Comparison of ENCODE assay signal across 9 cellular contexts in the genomic region with DNA sequence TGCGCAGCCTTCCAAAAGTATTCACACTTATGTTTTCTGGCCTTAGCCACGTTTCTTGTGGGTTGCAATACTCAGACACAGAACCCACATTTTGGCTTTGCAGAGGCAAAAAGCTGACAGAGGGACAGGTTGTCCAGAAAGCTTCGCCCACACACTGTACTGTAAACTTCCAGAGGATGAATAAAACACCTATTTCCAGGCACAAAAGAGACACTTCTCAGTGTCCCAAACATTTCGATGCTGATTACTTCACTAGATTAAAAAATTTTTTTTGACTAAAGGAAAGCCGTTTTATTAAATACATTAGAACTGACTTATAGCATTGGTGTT. TPM values are rescaled to one million over a fixed set of nuclear protein-coding genes. Genes with fewer than 3 reads are reported as not detected.
A peak's percentile ranks its signal among the peaks of the same experiment; 100 is the strongest.
DNase-seq lines count a peak whose midpoint lies in the region; ATAC-seq and TF ChIP-seq lines count a peak whose summit lies in the region.
"Had no signal": no experiment of that assay in that cellular context is flagged by ENCODE, and none has a peak within 500 bp of the region (broad histone marks: within the 10 kb centered on the region; RNA-seq: fewer than 3 reads in every experiment).

No MANE protein-coding gene starts in this region.

- H3K4me1 ChIP-seq in RWPE2 (ENCODE audit: insufficient read depth, poor library complexity, severe bottlenecking) = peaks cover 7% of the 10 kb centered on the region
- peaks cover 8 to 17% (median 12%) of the 10 kb centered on the region in 6 donors for H3K4me1 ChIP-seq in spleen

- H3K9me3 Mint-ChIP-seq in T-helper 1 cell treated with Interleukin-12 subunit alpha and Interleukin-12 subunit beta and Interleukin-4 antibody, amounts not matched to agents 30 μg/mL and 1 μg/mL, for 36 hours = no peaks in the 10 kb centered on the region
- H3K9me3 Mint-ChIP-seq in glutamatergic neuron (ENCODE audit: unreplicated experiment) = no peaks in the 10 kb centered on the region

- TF ChIP-seq POLR2A in spleen (IDR thresholded peaks at IDR 0.05) = no peak

- H3K4me3 ChIP-seq in RWPE2 (ENCODE audit: severe bottlenecking) (no peak overlapping the region), spleen (peak overlapping the region in 5 of 8 donors; percentile 1 to 58 (median 24))
- H3K4me3 ChIP-seq: testis had no signal

- H3K27ac Mint-ChIP-seq in T-helper 1 cell treated with Interleukin-12 subunit alpha and Interleukin-12 subunit beta and Interleukin-4 antibody, amounts not matched to agents 30 μg/mL and 1 μg/mL, for 36 hours = peak overlapping the region; percentile 31
- no peak overlapping the region for H3K27ac Mint-ChIP-seq in glutamatergic neuron (ENCODE audit: unreplicated experiment)

- 44 to 48% (median 45%) methylated on average over 5 of the region's 5 CpGs for WGBS in spleen, 5 donors

- no peaks in the 10 kb centered on the region for H3K36me3 ChIP-seq in RWPE2 (ENCODE audit: low read depth)
- H3K36me3 ChIP-seq in spleen = no peaks in the 10 kb centered on the region

- no peak overlapping the region for H3K4me3 Mint-ChIP-seq in T-helper 1 cell treated with Interleukin-12 subunit alpha and Interleukin-12 subunit beta and Interleukin-4 antibody, amounts not matched to agents 30 μg/mL and 1 μg/mL, for 36 hours
- peak overlapping the region; percentile 12 for H3K4me3 Mint-ChIP-seq in glutamatergic neuron (ENCODE audit: unreplicated experiment)

- TF ChIP-seq CTCF in RWPE2 (IDR thresholded peaks at IDR 0.05; ENCODE audit: poor library complexity, severe bottlenecking) (peak; percentile 78), glutamatergic neuron (IDR thresholded peaks at IDR 0.05; ENCODE audit: partially characterized antibody, unreplicated experiment) (peak; percentile 38), spleen (IDR thresholded peaks at IDR 0.05 in 8 of 11, conservative IDR thresholded peaks at IDR 0.05 in 3 of 11) (peak in 1 of 11 experiments; percentile 5)

- DNase-seq in T-helper 1 cell = no peak
- no peak for DNase-seq in RWPE2 (ENCODE audit: low spot score)
- no peak for DNase-seq in glutamatergic neuron
- DNase-seq in spleen = no peak
- no peak for DNase-seq in SHP77 treated with DMSO at 0.1 percent for 48 hours (lab: John Stamatoyannopoulos, UW)
- no peak for DNase-seq in NCI-H82 treated with DMSO at 0.1 percent for 48 hours (lab: John Stamatoyannopoulos, UW; ENCODE audit: unreplicated experiment)

- H3K27ac ChIP-seq in RWPE2 (ENCODE audit: poor library complexity, severe bottlenecking) (no peak overlapping the region), spleen (no peak overlapping the region)
- H3K27ac ChIP-seq: testis had no signal

- H3K36me3 Mint-ChIP-seq in T-helper 1 cell treated with Interleukin-12 subunit alpha and Interleukin-12 subunit beta and Interleukin-4 antibody, amounts not matched to agents 30 μg/mL and 1 μg/mL, for 36 hours (ENCODE audit: low read depth) = no peaks in the 10 kb centered on the region
- H3K36me3 Mint-ChIP-seq in glutamatergic neuron (ENCODE audit: unreplicated experiment) = no peaks in the 10 kb centered on the region

- no peaks in the 10 kb centered on the region for H3K9me3 ChIP-seq in RWPE2 (ENCODE audit: severe bottlenecking)
- no peaks in the 10 kb centered on the region for H3K9me3 ChIP-seq in spleen
- H3K9me3 ChIP-seq: testis had no signal

- H3K4me1 Mint-ChIP-seq in T-helper 1 cell treated with Interleukin-12 subunit alpha and Interleukin-12 subunit beta and Interleukin-4 antibody, amounts not matched to agents 30 μg/mL and 1 μg/mL, for 36 hours (ENCODE audit: low read depth) = peaks cover 20% of the 10 kb centered on the region
- H3K4me1 Mint-ChIP-seq in glutamatergic neuron (ENCODE audit: low read depth, unreplicated experiment) = peaks cover 2% of the 10 kb centered on the region

- H3K27me3 ChIP-seq in RWPE2 (ENCODE audit: insufficient read depth, poor library complexity, severe bottlenecking) = no peaks in the 10 kb centered on the region
- H3K27me3 ChIP-seq in spleen (replicated peaks in 1 of 7) = no peaks in the 10 kb centered on the region
- H3K27me3 ChIP-seq: testis had no signal

- ATAC-seq in RWPE2 (ENCODE audit: low read depth) (no peak), GM21360 (IDR thresholded peaks at IDR 0.05; ENCODE audit: unreplicated experiment) (no peak)

- intact Hi-C loops in spleen (cut with DNase I; ENCODE audit: low total_unique reads) = loop anchor here (10.0 kb wide), 1 partner anchor 71 kb away; the partner anchor contains the start of gene ACOX2

- no peaks in the 10 kb centered on the region for H3K27me3 Mint-ChIP-seq in T-helper 1 cell treated with Interleukin-12 subunit alpha and Interleukin-12 subunit beta and Interleukin-4 antibody, amounts not matched to agents 30 μg/mL and 1 μg/mL, for 36 hours (ENCODE audit: low read depth)
- no peaks in the 10 kb centered on the region for H3K27me3 Mint-ChIP-seq in glutamatergic neuron (ENCODE audit: unreplicated experiment)

RNA-seq across cellular contexts. Expression of gene KCTD6, which starts 28.0 kb away (rescaled TPM):
- total RNA-seq in glutamatergic neuron (ENCODE audit: unreplicated experiment) (21.1 TPM), spleen (10 to 100 TPM in 5 of 7 donors, 1 to 10 TPM in 2; 8.1 to 23.5 (median 15.0) TPM)
- 10 to 100 TPM in 1 of 3 donors, 1 to 10 TPM in 2; 7.3 to 11.3 (median 8.6) TPM for polyA plus RNA-seq in spleen

RNA-seq across cellular contexts. Expression of gene PDHB, which starts 30.3 kb away (rescaled TPM):
- total RNA-seq in glutamatergic neuron (ENCODE audit: unreplicated experiment) (67.6 TPM), spleen (10 to 100 TPM; 46.6 to 75.5 (median 58.0) TPM)
- polyA plus RNA-seq in spleen = 10 to 100 TPM; 53.9 to 82.1 (median 71.1) TPM
